In genomic region chr16:67278773-67279295, GRCh38 we compare ENCODE assay signal across 8 cellular contexts. TPM values are rescaled to one million over a fixed set of nuclear protein-coding genes. Genes with fewer than 3 reads are reported as not detected.
DNase-seq lines count a peak whose midpoint lies in the region; ATAC-seq and TF ChIP-seq lines count a peak whose summit lies in the region.

No MANE protein-coding gene starts in this region.

- no peaks in the 10 kb centered on the region for H3K79me2 ChIP-seq in OCI-LY7 (ENCODE audit: insufficient read depth, low read depth, low read length)

- peak overlapping the region; percentile 54; the same call in 1 of the 2 replicates for H3K4me2 ChIP-seq in OCI-LY7 (ENCODE audit: low read length)

- intact Hi-C loops in OCI-LY7 (cut with micrococcal nuclease; ENCODE audit: unreplicated experiment) (loop anchor here (1.0 to 5.0 kb wide), 2 partner anchors 60 to 118 kb away; no protein-coding TSS in a partner anchor), left ventricle myocardium superior (cut with micrococcal nuclease) (no loop called here)

- POLR2A ChIA-PET in OCI-LY7 (lab: Charles Lee): no interaction called here

- peak overlapping the region; percentile 90 to 94 for H3K27ac Mint-ChIP-seq in activated naive CD4-positive, alpha-beta T cell treated with anti-CD3 and anti-CD28 coated beads, Interleukin-2, amount 50 U/mL, for 72 hours

- peak; percentile 43 to 45 (median 45) for DNase-seq in stimulated activated CD4-positive, alpha-beta T cell treated with anti-CD3 and anti-CD28 coated beads, Interleukin-12 subunit alpha, Interleukin-12 subunit beta, amount 100 ng/mL, for 48 hours (ENCODE audit: low read depth in 2 of 3, low spot score in 1 of 3)
- no peak for DNase-seq in stimulated activated CD4-positive, alpha-beta T cell treated with anti-CD3 and anti-CD28 coated beads, Interleukin-4, amount 100 ng/mL, for 1 hour
- DNase-seq in OCI-LY7 (ENCODE audit: low spot score): no peak
- peak in 1 of 2 donors; percentile 67 for DNase-seq in activated naive CD4-positive, alpha-beta T cell treated with anti-CD3 and anti-CD28 coated beads, Interleukin-2, amount 50 U/mL, for 72 hours (ENCODE audit: low spot score in 2 of 2)
- peak; percentile 28 for DNase-seq in left ventricle myocardium superior
- no peak for DNase-seq in HK-2 (ENCODE audit: unreplicated experiment)

- ATAC-seq in HG02763 (IDR thresholded peaks at IDR 0.05; ENCODE audit: unreplicated experiment): peak; percentile 27
- ATAC-seq in activated naive CD4-positive, alpha-beta T cell treated with anti-CD3 and anti-CD28 coated beads, Interleukin-2, amount 50 U/mL, for 72 hours: peak; percentile 72 to 73
- peak; percentile 12 for ATAC-seq in left ventricle myocardium superior

- no peaks in the 10 kb centered on the region for H3K9me3 Mint-ChIP-seq in activated naive CD4-positive, alpha-beta T cell treated with anti-CD3 and anti-CD28 coated beads, Interleukin-2, amount 50 U/mL, for 72 hours

- H3K36me3 Mint-ChIP-seq in activated naive CD4-positive, alpha-beta T cell treated with anti-CD3 and anti-CD28 coated beads, Interleukin-2, amount 50 U/mL, for 72 hours: peaks cover 0 to 12% of the 10 kb centered on the region in 2 donors

- H3K4me3 ChIP-seq in OCI-LY7 (ENCODE audit: low read depth, low read length, poor library complexity, severe bottlenecking) (peak overlapping the region; percentile 53), skin epidermis (peak overlapping the region; percentile 46 to 87 (median 59))

- H3K4me1 ChIP-seq in OCI-LY7 (ENCODE audit: insufficient read depth, low read length, poor library complexity, severe bottlenecking): no peaks in the 10 kb centered on the region

- CTCF ChIA-PET in OCI-LY7 (lab: Charles Lee; ENCODE audit: unreplicated experiment): no interaction called here

- peak overlapping the region; percentile 16; the same call in 1 of the 2 replicates for H2AFZ ChIP-seq in OCI-LY7 (ENCODE audit: low read length)

- H3K9me3 ChIP-seq in OCI-LY7 (ENCODE audit: low read length): no peaks in the 10 kb centered on the region

- no peaks in the 10 kb centered on the region for H3K36me3 ChIP-seq in OCI-LY7 (ENCODE audit: insufficient read depth, low read length)

- H3K9me2 ChIP-seq in OCI-LY7 (ENCODE audit: insufficient read depth, low read length): no peaks in the 10 kb centered on the region

- no peaks in the 10 kb centered on the region for H4K20me1 ChIP-seq in OCI-LY7 (ENCODE audit: insufficient read depth, low read length)

- no TSS peak for BruUV-seq in OCI-LY7 (replicated peaks; lab: Mats Ljungman, UMichigan)

- H3K27ac ChIP-seq in OCI-LY7 (ENCODE audit: low read depth, low read length, poor library complexity, severe bottlenecking) (no peak overlapping the region), skin epidermis (peak overlapping the region; percentile 8 to 94 (median 82))

- no peak; the same call in 1 of the 2 replicates for TF ChIP-seq CTCF in OCI-LY7 (conservative IDR thresholded peaks at IDR 0.05; ENCODE audit: low read length)

RNA-seq across cellular contexts. Expression of gene PLEKHG4, which starts 0.5 kb away (rescaled TPM):
- total RNA-seq in OCI-LY7 (2014; rRNA removed; shearing (Covaris generic)): not detected in 2 replicates
- total RNA-seq in OCI-LY7 (2022) (0.51 and 1.3 TPM in 2 replicates), left ventricle myocardium superior (1.5 TPM)
- 10 to 100 TPM in 1 of 2 donors, 1 to 10 TPM in 1; 9.5 to 23.2 TPM for total RNA-seq in activated naive CD4-positive, alpha-beta T cell treated with anti-CD3 and anti-CD28 coated beads, Interleukin-2, amount 50 U/mL, for 72 hours

RNA-seq across cellular contexts. Expression of gene SLC9A5, which starts 30.1 kb away (rescaled TPM):
- total RNA-seq in OCI-LY7 (2014; rRNA removed; shearing (Covaris generic)): 0.36 and 2.7 TPM in 2 replicates
- total RNA-seq in OCI-LY7 (2022) (3.6 and 4.2 TPM in 2 replicates), left ventricle myocardium superior (1.2 TPM)
- total RNA-seq in activated naive CD4-positive, alpha-beta T cell treated with anti-CD3 and anti-CD28 coated beads, Interleukin-2, amount 50 U/mL, for 72 hours: 10 to 100 TPM in 1 of 2 donors, 1 to 10 TPM in 1; 8.3 to 13.6 TPM

RNA-seq across cellular contexts. Expression of gene FHOD1, which starts 31.6 kb away (rescaled TPM):
- total RNA-seq in OCI-LY7 (2014; rRNA removed; shearing (Covaris generic)): 16.0 and 16.5 TPM in 2 replicates
- total RNA-seq in OCI-LY7 (2022) (44.1 and 55.0 TPM in 2 replicates), left ventricle myocardium superior (14.5 TPM)
- total RNA-seq in activated naive CD4-positive, alpha-beta T cell treated with anti-CD3 and anti-CD28 coated beads, Interleukin-2, amount 50 U/mL, for 72 hours: 100 to 1,000 TPM; 104 to 133 TPM

RNA-seq across cellular contexts. Expression of gene KCTD19, which starts 47.7 kb away (rescaled TPM):
- total RNA-seq in OCI-LY7 (2014; rRNA removed; shearing (Covaris generic)): not detected in 2 replicates
- 0.17 and 1.4 TPM in 2 replicates for total RNA-seq in OCI-LY7 (2022)
- 1 to 10 TPM in 1 of 2 donors, under 1 TPM in 1; 0.71 to 6.1 TPM for total RNA-seq in activated naive CD4-positive, alpha-beta T cell treated with anti-CD3 and anti-CD28 coated beads, Interleukin-2, amount 50 U/mL, for 72 hours
- not detected for total RNA-seq in left ventricle myocardium superior

RNA-seq across cellular contexts. Expression of gene LRRC36, which starts 47.8 kb away (rescaled TPM):
- total RNA-seq in OCI-LY7 (2014; rRNA removed; shearing (Covaris generic)): not detected in 2 replicates
- total RNA-seq in OCI-LY7 (2022): not detected in 2 replicates
- total RNA-seq in activated naive CD4-positive, alpha-beta T cell treated with anti-CD3 and anti-CD28 coated beads, Interleukin-2, amount 50 U/mL, for 72 hours: 1 to 10 TPM in 1 of 2 donors, under 1 TPM in 1; 0.57 to 1.9 TPM
- total RNA-seq in left ventricle myocardium superior: not detected

Comparison
In these comparisons a context has a peak if more than half of its experiments do, and no peak if none do; other contexts are left out.
1. DNase-seq: peak in stimulated activated CD4-positive, alpha-beta T cell treated with anti-CD3 and anti-CD28 coated beads, Interleukin-12 subunit alpha, Interleukin-12 subunit beta, amount 100 ng/mL, for 48 hours (3 of 3) and left ventricle myocardium superior (single experiment); none in stimulated activated CD4-positive, alpha-beta T cell treated with anti-CD3 and anti-CD28 coated beads, Interleukin-4, amount 100 ng/mL, for 1 hour (single experiment), OCI-LY7 (single experiment) and HK-2 (single experiment).
2. ATAC-seq: peak in every context shown above with its lines; median percentile 72 in activated naive CD4-positive, alpha-beta T cell treated with anti-CD3 and anti-CD28 coated beads, Interleukin-2, amount 50 U/mL, for 72 hours; 27 in HG02763; 12 in left ventricle myocardium superior.